11 cellular contexts compared by ENCODE assay signal in genomic region chr1:53176452-53177344, GRCh38. TPM values are rescaled to one million over a fixed set of nuclear protein-coding genes. Genes with fewer than 3 reads are reported as not detected.
DNase-seq lines count a peak whose midpoint lies in the region; FAIRE-seq and TF ChIP-seq lines count a peak whose summit lies in the region.
"Had no signal": no experiment of that assay in that cellular context is flagged by ENCODE, and none has a peak within 500 bp of the region (broad histone marks: within the 10 kb centered on the region; RNA-seq: fewer than 3 reads in every experiment).

No MANE protein-coding gene starts in this region.

- no peak overlapping the region for H3K9ac ChIP-seq in endodermal cell (ENCODE audit: extremely low read depth, low read length, poor library complexity, severe bottlenecking)

- WGBS in endodermal cell (ENCODE audit: insufficient coverage in 1 of 2, insufficient read length in 1 of 2), 2 experiments: 89% methylated on average over 8 to 11 of the region's 11 CpGs

- H3K27ac Mint-ChIP-seq in endodermal cell: no peak overlapping the region
- H3K27ac Mint-ChIP-seq in activated CD4-positive, alpha-beta T cell treated with anti-CD3 and anti-CD28 coated beads, Interleukin-2, amount 10 ng/mL, durations not matched to agents 24 days and 14 days: no peak overlapping the region
- H3K27ac Mint-ChIP-seq: stimulated activated naive CD8-positive, alpha-beta T cell treated with anti-CD3 and anti-CD28 coated beads, Interleukin-15, Interleukin-2, amounts not matched to agents 100 ng/mL and 50 ng/mL, for 24 hours had no signal

- FAIRE-seq in D721Med (lab: Jason Lieb, UNC): no peak
- FAIRE-seq: G401.6 had no signal

- H3K4me3 Mint-ChIP-seq in endodermal cell: no peak overlapping the region
- no peak overlapping the region for H3K4me3 Mint-ChIP-seq in activated CD4-positive, alpha-beta T cell treated with anti-CD3 and anti-CD28 coated beads, Interleukin-2, amount 10 ng/mL, durations not matched to agents 24 days and 14 days
- H3K4me3 Mint-ChIP-seq: stimulated activated naive CD8-positive, alpha-beta T cell treated with anti-CD3 and anti-CD28 coated beads, Interleukin-15, Interleukin-2, amounts not matched to agents 100 ng/mL and 50 ng/mL, for 24 hours had no signal

- H3K4me1 ChIP-seq in endodermal cell (ENCODE audit: control insufficient read depth, insufficient read depth, low read length): peaks cover 9% of the 10 kb centered on the region
- peaks cover 0 to 29% (median 0%) of the 10 kb centered on the region in 4 donors for H3K4me1 ChIP-seq in Peyer's patch

- H3K4me3 ChIP-seq in endodermal cell (ENCODE audit: low read length): no peak overlapping the region
- H3K4me3 ChIP-seq in Peyer's patch: no peak overlapping the region

- TF ChIP-seq CTCF in D721Med (IDR thresholded peaks at IDR 0.05; ENCODE audit: insufficient read depth, missing control alignments) (peak; percentile 78), endodermal cell (conservative IDR thresholded peaks at IDR 0.05) (peak; percentile 30), Peyer's patch (IDR thresholded peaks at IDR 0.05) (peak in 2 of 6 experiments; percentile 16 to 43)

- no peaks in the 10 kb centered on the region for H3K9me3 Mint-ChIP-seq in endodermal cell
- no peaks in the 10 kb centered on the region for H3K9me3 Mint-ChIP-seq in activated CD4-positive, alpha-beta T cell treated with anti-CD3 and anti-CD28 coated beads, Interleukin-2, amount 10 ng/mL, durations not matched to agents 24 days and 14 days
- H3K9me3 Mint-ChIP-seq: stimulated activated naive CD8-positive, alpha-beta T cell treated with anti-CD3 and anti-CD28 coated beads, Interleukin-15, Interleukin-2, amounts not matched to agents 100 ng/mL and 50 ng/mL, for 24 hours had no signal

- no peak for DNase-seq in D721Med (ENCODE audit: insufficient read length, low spot score)
- DNase-seq in NCI-H345 (lab: John Stamatoyannopoulos, UW): peak; percentile 60
- DNase-seq in endodermal cell: no peak
- peak; percentile 32 for DNase-seq in myocyte (ENCODE audit: low read depth)
- no peak for DNase-seq in activated CD4-positive, alpha-beta T cell treated with anti-CD3 and anti-CD28 coated beads, Interleukin-2, amount 10 ng/mL, durations not matched to agents 24 days and 14 days
- no peak for DNase-seq in stimulated activated naive CD4-positive, alpha-beta T cell (lab: John Stamatoyannopoulos, UW)
- no peak for DNase-seq in SW480 (ENCODE audit: low spot score)
- DNase-seq in Peyer's patch: no peak
- DNase-seq: occipital lobe had no signal

- no peaks in the 10 kb centered on the region for H3K9me3 ChIP-seq in endodermal cell (ENCODE audit: control insufficient read depth, low read length)
- no peaks in the 10 kb centered on the region for H3K9me3 ChIP-seq in Peyer's patch

- no peaks in the 10 kb centered on the region for H3K36me3 Mint-ChIP-seq in endodermal cell (ENCODE audit: low read depth)
- H3K36me3 Mint-ChIP-seq in activated CD4-positive, alpha-beta T cell treated with anti-CD3 and anti-CD28 coated beads, Interleukin-2, amount 10 ng/mL, durations not matched to agents 24 days and 14 days (ENCODE audit: low read depth): no peaks in the 10 kb centered on the region

- no peak overlapping the region for H3K27ac ChIP-seq in endodermal cell (ENCODE audit: low read depth, low read length)
- peak overlapping the region in 2 of 4 donors; percentile 13 to 38 for H3K27ac ChIP-seq in Peyer's patch

- peaks cover 32% of the 10 kb centered on the region for H3K27me3 Mint-ChIP-seq in endodermal cell (ENCODE audit: insufficient read depth)
- H3K27me3 Mint-ChIP-seq in activated CD4-positive, alpha-beta T cell treated with anti-CD3 and anti-CD28 coated beads, Interleukin-2, amount 10 ng/mL, durations not matched to agents 24 days and 14 days: peaks cover 30% of the 10 kb centered on the region

- no peaks in the 10 kb centered on the region for H3K36me3 ChIP-seq in endodermal cell (ENCODE audit: control insufficient read depth, insufficient read depth, low read length)
- H3K36me3 ChIP-seq in Peyer's patch: no peaks in the 10 kb centered on the region

- H3K27me3 ChIP-seq in endodermal cell (ENCODE audit: control insufficient read depth, insufficient read depth, low read length, poor library complexity, severe bottlenecking) (peaks cover 8% of the 10 kb centered on the region), Peyer's patch (no peaks in the 10 kb centered on the region)

- TF ChIP-seq POLR2A in Peyer's patch (IDR thresholded peaks at IDR 0.05): no peak

- intact Hi-C loops in activated CD4-positive, alpha-beta T cell treated with anti-CD3 and anti-CD28 coated beads, Interleukin-2, amount 10 ng/mL, durations not matched to agents 24 days and 14 days (cut with micrococcal nuclease): no loop called here

- peaks cover 34% of the 10 kb centered on the region for H3K4me1 Mint-ChIP-seq in endodermal cell
- H3K4me1 Mint-ChIP-seq in activated CD4-positive, alpha-beta T cell treated with anti-CD3 and anti-CD28 coated beads, Interleukin-2, amount 10 ng/mL, durations not matched to agents 24 days and 14 days: peaks cover 6% of the 10 kb centered on the region

RNA-seq across cellular contexts. Expression of gene CPT2, which starts 19.9 kb away (rescaled TPM):
- 10 to 100 TPM; 28.7 to 31.3 TPM for total RNA-seq in endodermal cell
- 18.8 TPM for polyA plus RNA-seq in endodermal cell (2013, experiment 1 of 2)
- 19.3 TPM for polyA plus RNA-seq in endodermal cell (2013, experiment 2 of 2)
- total RNA-seq in myocyte: 16.7 and 18.3 TPM in 2 replicates
- polyA plus RNA-seq in myocyte (2012): 12.4 TPM
- total RNA-seq in activated CD4-positive, alpha-beta T cell treated with anti-CD3 and anti-CD28 coated beads, Interleukin-2, amount 10 ng/mL, durations not matched to agents 24 days and 14 days: 19.5 and 19.9 TPM in 2 replicates
- total RNA-seq in Peyer's patch: 100 to 1,000 TPM in 1 of 4 donors, 10 to 100 TPM in 3; 23.1 to 134 (median 55.0) TPM

RNA-seq across cellular contexts. Expression of gene SLC1A7, which starts 34.3 kb away (rescaled TPM):
- total RNA-seq in endodermal cell (1 to 10 TPM; 1.7 to 2.3 TPM), myocyte (0.21 and 0.29 TPM in 2 replicates), Peyer's patch (10 to 100 TPM in 1 of 4 donors, 1 to 10 TPM in 2, not detected in 1; 4.7 to 12.8 (median 9.4) TPM)
- not detected for polyA plus RNA-seq in endodermal cell (2013, experiment 1 of 2)
- 0.12 TPM for polyA plus RNA-seq in endodermal cell (2013, experiment 2 of 2)
- 0.20 TPM for polyA plus RNA-seq in myocyte (2012)
- total RNA-seq in activated CD4-positive, alpha-beta T cell treated with anti-CD3 and anti-CD28 coated beads, Interleukin-2, amount 10 ng/mL, durations not matched to agents 24 days and 14 days: not detected in 2 replicates
- total RNA-seq: occipital lobe had no signal

RNA-seq across cellular contexts. Expression of gene CZIB, which starts 43.7 kb away (rescaled TPM):
- total RNA-seq in endodermal cell (10 to 100 TPM; 64.4 to 74.2 TPM), myocyte (54.2 and 56.9 TPM in 2 replicates), Peyer's patch (10 to 100 TPM; 12.1 to 45.3 (median 25.3) TPM)
- 74.3 TPM for polyA plus RNA-seq in endodermal cell (2013, experiment 1 of 2)
- polyA plus RNA-seq in endodermal cell (2013, experiment 2 of 2): 62.1 TPM
- polyA plus RNA-seq in myocyte (2012): 59.7 TPM
- total RNA-seq in activated CD4-positive, alpha-beta T cell treated with anti-CD3 and anti-CD28 coated beads, Interleukin-2, amount 10 ng/mL, durations not matched to agents 24 days and 14 days: 44.7 and 44.9 TPM in 2 replicates

Comparison
In these comparisons a context has a peak if more than half of its experiments do, and no peak if none do; other contexts are left out.
1. DNase-seq: peak in NCI-H345 (single experiment) and myocyte (single experiment); none in D721Med (single experiment), endodermal cell (single experiment), activated CD4-positive, alpha-beta T cell treated with anti-CD3 and anti-CD28 coated beads, Interleukin-2, amount 10 ng/mL, durations not matched to agents 24 days and 14 days (single experiment), stimulated activated naive CD4-positive, alpha-beta T cell (0 of 6), SW480 (single experiment) and Peyer's patch (0 of 3).